Comparison of ENCODE assay signal across 8 cellular contexts in the genomic region with DNA sequence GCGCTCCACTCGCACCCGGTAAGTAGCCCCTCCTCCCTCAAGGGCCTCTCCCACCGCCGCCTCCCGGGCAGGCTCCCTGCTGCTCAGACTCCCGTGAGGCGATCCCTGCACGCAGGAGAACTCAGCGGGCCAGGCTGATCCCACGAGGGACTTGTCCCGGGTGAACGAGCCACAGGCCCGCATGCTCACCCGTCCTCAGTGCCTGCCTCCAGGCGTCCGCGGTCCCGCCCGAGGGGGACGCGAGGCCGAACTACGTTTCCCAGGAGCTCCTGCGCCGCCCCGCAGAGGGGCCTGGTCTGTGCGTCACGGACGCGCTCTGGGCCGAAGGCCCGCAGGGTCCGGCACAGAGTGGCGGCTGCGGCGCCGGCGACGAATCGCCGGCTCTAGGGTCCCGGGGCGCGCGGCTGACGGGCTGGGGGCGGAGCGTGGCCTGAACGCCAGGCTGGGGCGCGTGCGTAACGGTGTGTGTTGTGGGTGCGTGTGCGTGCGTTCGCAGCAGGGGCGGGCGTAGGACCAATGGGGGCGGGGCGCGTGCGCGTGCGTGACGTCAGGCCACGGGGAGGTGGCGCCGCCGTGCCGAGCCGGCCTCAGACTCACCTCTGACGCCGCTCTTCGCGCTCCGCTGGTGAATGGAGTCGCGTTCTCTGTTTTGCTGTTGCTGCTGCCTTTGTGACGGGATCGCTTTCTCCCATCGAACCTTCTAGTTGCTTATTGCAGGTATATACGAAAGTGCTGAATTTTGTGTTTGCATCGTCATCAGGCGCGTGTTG. TPM values are rescaled to one million over a fixed set of nuclear protein-coding genes. Genes with fewer than 3 reads are reported as not detected.
DNase-seq lines count a peak whose midpoint lies in the region; ATAC-seq and TF ChIP-seq lines count a peak whose summit lies in the region.

A gene (plus strand): TSS at position 590 of the 770 bp plus-strand sequence. CDS start 13,866 bp downstream, outside the sequence.
A gene (minus strand): TSS at position 237 of the 770 bp plus-strand sequence. CDS start 8,356 bp downstream, outside the sequence.

- H3K27me3 Mint-ChIP-seq in T-cell (no peaks in the 10 kb centered on the region), progenitor cell of endocrine pancreas (no peaks in the 10 kb centered on the region)

- intact Hi-C loops in left ventricle myocardium inferior (cut with micrococcal nuclease): loop anchor here (2.0 kb wide), 1 partner anchor 49 kb away; a partner anchor contains a TSS

- H3K36me3 Mint-ChIP-seq in T-cell (peaks cover 69% of the 10 kb centered on the region), progenitor cell of endocrine pancreas (ENCODE audit: insufficient read depth) (peaks cover 66% of the 10 kb centered on the region)

- no peaks in the 10 kb centered on the region for H3K27me3 ChIP-seq in left ventricle myocardium inferior (ENCODE audit: low read depth)

- H3K27ac Mint-ChIP-seq in T-cell (peak within 1 kb of the TSS; percentile 97 to 98), progenitor cell of endocrine pancreas (peak within 1 kb of the TSS; percentile 99)

- peaks cover 19 to 29% (median 22%) of the 10 kb centered on the region in 3 donors for H3K4me1 Mint-ChIP-seq in T-cell
- peaks cover 6% of the 10 kb centered on the region for H3K4me1 Mint-ChIP-seq in progenitor cell of endocrine pancreas (ENCODE audit: low read depth)

- DNase-seq in NCI-H1417 treated with DMSO at 0.1 percent for 48 hours (lab: John Stamatoyannopoulos, UW) (peak; percentile 69), T-cell (peak; percentile 91 to 98 (median 96)), amniotic stem cell (lab: John Stamatoyannopoulos, UW) (peak; percentile 87), left ventricle myocardium inferior (peak; percentile 97), progenitor cell of endocrine pancreas (ENCODE audit: low spot score, unreplicated experiment) (peak; percentile 95), ureter (ENCODE audit: low spot score) (peak; percentile 97)

- CTCF ChIA-PET in T-cell (lab: Charles Lee): interaction anchor here in 1 of 2 donors (1.1 to 1.9 kb wide), 2 partner anchors 49 to 51 kb away, joined by 3 to 5 read pairs; a partner anchor contains a TSS

- H3K4me3 Mint-ChIP-seq in T-cell (peak within 1 kb of the TSS; percentile 92 to 97 (median 92)), progenitor cell of endocrine pancreas (ENCODE audit: low read depth) (peak within 1 kb of the TSS; percentile 91)

- TF ChIP-seq CTCF in GM12875 (IDR thresholded peaks at IDR 0.05; ENCODE audit: borderline replicate concordance, insufficient read depth, low read depth, low read length) (no peak), left ventricle myocardium inferior (IDR thresholded peaks at IDR 0.05; ENCODE audit: borderline replicate concordance) (no peak), progenitor cell of endocrine pancreas (IDR thresholded peaks at IDR 0.05; ENCODE audit: unreplicated experiment) (no peak)

- H3K4me3 ChIP-seq in GM12875 (ENCODE audit: low read depth, low read length) (peak within 1 kb of the TSS; percentile 81), left ventricle myocardium inferior (peak within 1 kb of the TSS; percentile 94)

- POLR2A ChIA-PET in T-cell (lab: Charles Lee): interaction anchor here in 1 of 2 donors (0.6 to 2.9 kb wide), 4 partner anchors 49 to 144 kb away, joined by 3 to 16 read pairs (median 6); a partner anchor contains a TSS

- peak; percentile 96 for ATAC-seq in HG02763 (IDR thresholded peaks at IDR 0.05; ENCODE audit: unreplicated experiment)
- ATAC-seq in T-cell (replicated peaks in 1 of 4): peak; percentile 85 to 94 (median 92)

- peaks cover 19 to 48% (median 24%) of the 10 kb centered on the region in 3 donors for H3K9me3 Mint-ChIP-seq in T-cell
- peaks cover 38% of the 10 kb centered on the region for H3K9me3 Mint-ChIP-seq in progenitor cell of endocrine pancreas (ENCODE audit: low read depth)

- H3K4me1 ChIP-seq in left ventricle myocardium inferior: peaks cover 33% of the 10 kb centered on the region

- H3K27ac ChIP-seq in left ventricle myocardium inferior (replicated peaks): peak within 1 kb of the TSS; percentile 98

- H3K36me3 ChIP-seq in left ventricle myocardium inferior: peaks cover 65% of the 10 kb centered on the region

- H3K9me3 ChIP-seq in left ventricle myocardium inferior (replicated peaks): peaks cover 68% of the 10 kb centered on the region

RNA-seq across cellular contexts. Expression of the first gene that starts in this region (rescaled TPM):
- total RNA-seq in T-cell: 10 to 100 TPM; 11.7 to 46.6 (median 15.6) TPM
- 5.6 TPM for total RNA-seq in left ventricle myocardium inferior
- total RNA-seq in progenitor cell of endocrine pancreas: 24.6 and 26.1 TPM in 2 replicates
- 23.3 TPM for total RNA-seq in ureter

RNA-seq across cellular contexts. Expression of the second gene that starts in this region (rescaled TPM):
- total RNA-seq in T-cell (1 to 10 TPM; 4.9 to 6.0 (median 5.1) TPM), left ventricle myocardium inferior (1.1 TPM), progenitor cell of endocrine pancreas (5.9 and 6.8 TPM in 2 replicates), ureter (3.5 TPM)

Comparison
In these comparisons a context has a peak if more than half of its experiments do, and no peak if none do; other contexts are left out.
1. Peak in every context shown above with its lines: DNase-seq, ATAC-seq, H3K4me3 ChIP-seq and H3K27ac ChIP-seq.